ENCODE assay signal across 15 cellular contexts in genomic region chr2:28339516-28340175, GRCh38. TPM values are rescaled to one million over a fixed set of nuclear protein-coding genes. Genes with fewer than 3 reads are reported as not detected.
A peak's percentile ranks its signal among the peaks of the same experiment; 100 is the strongest.
DNase-seq lines count a peak whose midpoint lies in the region; ATAC-seq and TF ChIP-seq lines count a peak whose summit lies in the region.
"Had no signal": no experiment of that assay in that cellular context is flagged by ENCODE, and none has a peak within 500 bp of the region (broad histone marks: within the 10 kb centered on the region; RNA-seq: fewer than 3 reads in every experiment).

No MANE protein-coding gene starts in this region.

- in situ Hi-C loops in IMR-90 (cut with MboI; ENCODE audit: low sequenced_read_pairs), result no loop called here

- H4K5ac ChIP-seq in IMR-90 (ENCODE audit: low read depth, low read length), result peak overlapping the region; percentile 26; the same call in 1 of the 2 replicates

- TF ChIP-seq CTCF in IMR-90 (conservative IDR thresholded peaks at IDR 0.05; ENCODE audit: low read depth, low read length) (no peak), smooth muscle cell (IDR thresholded peaks at IDR 0.05; ENCODE audit: borderline replicate concordance, insufficient read depth, poor library complexity, severe bottlenecking) (no peak)

- H3K27me3 ChIP-seq in IMR-90 (ENCODE audit: control insufficient read depth, insufficient read depth, low read length) (no peaks in the 10 kb centered on the region), smooth muscle cell (ENCODE audit: low read depth) (no peaks in the 10 kb centered on the region)
- H3K27me3 ChIP-seq: Peyer's patch had no signal

- peak overlapping the region; percentile 79 for H4K91ac ChIP-seq in IMR-90 (ENCODE audit: insufficient read depth, low read depth, low read length)

- peak overlapping the region; percentile 36; the same call in 1 of the 2 replicates for H3K18ac ChIP-seq in IMR-90 (ENCODE audit: low read depth, low read length)

- peak overlapping the region; percentile 72; the same call in 2 of the 3 replicates for H2BK15ac ChIP-seq in IMR-90 (ENCODE audit: low read depth, low read length)

- H3K4me1 ChIP-seq in IMR-90 (ENCODE audit: control insufficient read depth, insufficient read depth, low read length) (peaks cover 33% of the 10 kb centered on the region), mesodermal cell (ENCODE audit: control insufficient read depth, insufficient read depth, low read length, poor library complexity, severe bottlenecking) (peaks cover 45% of the 10 kb centered on the region), smooth muscle cell (ENCODE audit: low read depth) (peaks cover 42% of the 10 kb centered on the region)

- no peak for TF ChIP-seq POLR2A in IMR-90 (IDR thresholded peaks at IDR 0.05; ENCODE audit: low read depth, low read length)

- DNase-seq in IMR-90, result no peak
- DNase-seq in amniotic epithelial cell (ENCODE audit: low read depth), result peak; percentile 62
- no peak for DNase-seq in smooth muscle cell (lab: John Stamatoyannopoulos, UW; ENCODE audit: unreplicated experiment)
- no peak for DNase-seq in cortex of kidney (lab: John Stamatoyannopoulos, UW)
- no peak for DNase-seq in HuH-7 (ENCODE audit: low spot score)
- DNase-seq: activated CD4-positive, CD25-positive, alpha-beta regulatory T cell; activated CD8-positive, alpha-beta memory T cell treated with anti-CD3 and anti-CD28 coated beads, Interleukin-2, amount 50 U/mL, for 48 hours; activated naive CD8-positive, alpha-beta T cell treated with anti-CD3 and anti-CD28 coated beads, Interleukin-2, amount 10 ng/mL, durations not matched to agents 7 days and 5 days; EL; NCI-H2107; NCI-H774; stimulated activated naive B cell treated with anti-CD40 and anti-IgM and Interleukin-4, amounts not matched to agents 10 μg/mL and 1 μg/mL and 100 μg/mL, for 72 hours had no signal

- H2AFZ ChIP-seq in IMR-90 (replicated peaks; ENCODE audit: low read length, poor library complexity), result no peak overlapping the region
- H2AFZ ChIP-seq in smooth muscle cell (ENCODE audit: low read depth), result no peak overlapping the region

- H3K36me3 ChIP-seq in IMR-90 (ENCODE audit: control insufficient read depth, insufficient read depth, low read length) (peaks cover 3% of the 10 kb centered on the region; the same call in 1 of the 2 replicates), mesodermal cell (ENCODE audit: control insufficient read depth, insufficient read depth, low read length) (no peaks in the 10 kb centered on the region), smooth muscle cell (ENCODE audit: low read depth) (no peaks in the 10 kb centered on the region)
- H3K36me3 ChIP-seq: Peyer's patch had no signal

- H3K9me3 ChIP-seq in IMR-90 (ENCODE audit: control insufficient read depth, insufficient read depth, low read length) (no peaks in the 10 kb centered on the region), mesodermal cell (ENCODE audit: control insufficient read depth, low read length) (no peaks in the 10 kb centered on the region), smooth muscle cell (replicated peaks; ENCODE audit: low read depth) (no peaks in the 10 kb centered on the region)
- H3K9me3 ChIP-seq: Peyer's patch had no signal

- H3F3A ChIP-seq in smooth muscle cell (ENCODE audit: low read depth), result peaks cover 32% of the 10 kb centered on the region

- 0 out of 2 replicates have a peak overlapping the region, but pooled peaks have one; percentile 18 for H3K23ac ChIP-seq in IMR-90 (ENCODE audit: low read depth, low read length)

- peak overlapping the region; percentile 21; the same call in 1 of the 2 replicates for H3K27ac ChIP-seq in IMR-90 (ENCODE audit: insufficient read depth, low read length)
- peak overlapping the region; percentile 94 for H3K27ac ChIP-seq in mesodermal cell (ENCODE audit: low read depth, low read length, severe bottlenecking)
- H3K27ac ChIP-seq in smooth muscle cell (ENCODE audit: low read depth), result peak overlapping the region; percentile 88

- TF ChIP-seq RAD21 in IMR-90 (IDR thresholded peaks at IDR 0.05; ENCODE audit: low read length), result no peak

- H3K4me3 ChIP-seq in IMR-90 (ENCODE audit: insufficient read depth, low read depth, low read length), result no peak overlapping the region
- no peak overlapping the region for H3K4me3 ChIP-seq in mesodermal cell (ENCODE audit: extremely low read depth, insufficient read depth, low read length, poor library complexity, severe bottlenecking)
- no peak overlapping the region for H3K4me3 ChIP-seq in smooth muscle cell
- H3K4me3 ChIP-seq: Peyer's patch had no signal

- intact Hi-C loops in IMR-90 (cut with micrococcal nuclease), result loop anchor here (2.0 kb wide), 1 partner anchor 51 kb away; no protein-coding TSS in a partner anchor

- H2BK120ac ChIP-seq in IMR-90 (ENCODE audit: low read depth, low read length), result peak overlapping the region; percentile 82

- peak overlapping the region; percentile 78 to 79; a peak in 2 of 4 replicates for H4K8ac ChIP-seq in IMR-90 (ENCODE audit: low read depth in 2 of 2, low read length in 2 of 2)

- H3K79me2 ChIP-seq in smooth muscle cell (ENCODE audit: low read depth), result no peaks in the 10 kb centered on the region

- no peak for ATAC-seq in IMR-90 (ENCODE audit: low read depth)
- ATAC-seq in GM19351 (IDR thresholded peaks at IDR 0.05; ENCODE audit: unreplicated experiment), result no peak
- ATAC-seq: stimulated activated naive B cell treated with anti-CD40 and anti-IgM and Interleukin-4, amounts not matched to agents 10 μg/mL and 1 μg/mL and 100 μg/mL, for 72 hours had no signal

- POLR2A ChIA-PET in IMR-90 (lab: Charles Lee; ENCODE audit: unreplicated experiment), result no interaction called here

- dilution Hi-C loops in IMR-90 (cut with HindIII; ENCODE audit: low sequenced_read_pairs, unreplicated experiment), result no loop called here

- no peak overlapping the region for H3K56ac ChIP-seq in IMR-90 (ENCODE audit: extremely low read depth, insufficient read depth, low read length)

- H2BK20ac ChIP-seq in IMR-90 (ENCODE audit: low read depth, low read length), result peak overlapping the region; percentile 71

- peak overlapping the region; percentile 74 for H3K4ac ChIP-seq in IMR-90 (ENCODE audit: low read depth, low read length)

- H3K9me1 ChIP-seq in IMR-90 (ENCODE audit: insufficient read depth, low read length), result peaks cover 17% of the 10 kb centered on the region

- H3K79me1 ChIP-seq in IMR-90 (ENCODE audit: low read depth in 1 of 2, low read length in 2 of 2), result no peaks in the 10 kb centered on the region

- WGBS in IMR-90 (ENCODE audit: extremely low coverage in 2 of 2, insufficient read length in 1 of 2), 2 experiments, result 93% methylated on average over 6 of the region's 10 CpGs; no CpG with 5 or more reads in 1 of the 2 experiments
- WGBS in mesodermal cell (ENCODE audit: insufficient coverage in 2 of 2), 2 experiments, result 93 to 95% methylated on average over 9 to 10 of the region's 10 CpGs
- 83% methylated on average over 10 of the region's 10 CpGs for WGBS in smooth muscle cell (ENCODE audit: low lambda C conversion rate)

- no peak overlapping the region for H2BK5ac ChIP-seq in IMR-90 (ENCODE audit: low read depth, low read length, poor library complexity, severe bottlenecking)

- H2AK9ac ChIP-seq in IMR-90 (replicated peaks; ENCODE audit: low read depth, low read length, poor library complexity), result peak overlapping the region; percentile 38

- no peak overlapping the region for H3K9ac ChIP-seq in IMR-90 (ENCODE audit: low read depth, low read length)
- peak overlapping the region; percentile 38 for H3K9ac ChIP-seq in smooth muscle cell (ENCODE audit: low read depth)

- H3K4me2 ChIP-seq in IMR-90 (ENCODE audit: low read depth, low read length) (no peak overlapping the region), smooth muscle cell (peak overlapping the region; percentile 66)

- peak overlapping the region; percentile 84 for H2AK5ac ChIP-seq in IMR-90 (ENCODE audit: low read depth, low read length)

- H4K20me1 ChIP-seq in IMR-90 (ENCODE audit: insufficient read depth, low read length) (no peaks in the 10 kb centered on the region), smooth muscle cell (ENCODE audit: low read depth) (no peaks in the 10 kb centered on the region)

- no TSS peak for BruUV-seq in IMR-90 (replicated peaks; lab: Mats Ljungman, UMichigan)

- peak overlapping the region; percentile 41 for H3K14ac ChIP-seq in IMR-90 (replicated peaks; ENCODE audit: low read depth, low read length)

- CTCF ChIA-PET in IMR-90 (lab: Yijun Ruan, JAX), result no interaction called here

TF ChIP-seq in IMR-90, 13 proteins besides CTCF, POLR2A, EP300 and RAD21 (continues in another document):
- TF ChIP-seq BHLHE40 (IDR thresholded peaks at IDR 0.05; ENCODE audit: low read depth, low read length), result no peak
- no peak for TF ChIP-seq MAFK (IDR thresholded peaks at IDR 0.05; ENCODE audit: low read depth, low read length)
- TF ChIP-seq, protein P1, sequence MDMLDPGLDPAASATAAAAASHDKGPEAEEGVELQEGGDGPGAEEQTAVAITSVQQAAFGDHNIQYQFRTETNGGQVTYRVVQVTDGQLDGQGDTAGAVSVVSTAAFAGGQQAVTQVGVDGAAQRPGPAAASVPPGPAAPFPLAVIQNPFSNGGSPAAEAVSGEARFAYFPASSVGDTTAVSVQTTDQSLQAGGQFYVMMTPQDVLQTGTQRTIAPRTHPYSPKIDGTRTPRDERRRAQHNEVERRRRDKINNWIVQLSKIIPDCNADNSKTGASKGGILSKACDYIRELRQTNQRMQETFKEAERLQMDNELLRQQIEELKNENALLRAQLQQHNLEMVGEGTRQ (IDR thresholded peaks at IDR 0.05; ENCODE audit: low read depth, low read length), result no peak
- TF ChIP-seq NFE2L2 (IDR thresholded peaks at IDR 0.05; ENCODE audit: low read depth, low read length), result no peak
- no peak for TF ChIP-seq RCOR1 (IDR thresholded peaks at IDR 0.05; ENCODE audit: insufficient replicate concordance, low read length)
- no peak for TF ChIP-seq FOS (IDR thresholded peaks at IDR 0.05; ENCODE audit: low read depth, low read length)
- TF ChIP-seq SMC3 (IDR thresholded peaks at IDR 0.05; ENCODE audit: low read depth, low read length), result no peak
- no peak for TF ChIP-seq ELK1 (IDR thresholded peaks at IDR 0.05; ENCODE audit: borderline replicate concordance, low read depth, low read length)

RNA-seq across cellular contexts. Expression of gene FOSL2, which starts 53.0 kb away (rescaled TPM):
- total RNA-seq in IMR-90 (2012; rRNA removed), result 31.4 and 32.2 TPM in 2 replicates
- 46.3 and 51.1 TPM in 2 replicates for polyA plus RNA-seq in IMR-90 (2012; rRNA removed)
- 52.1 and 52.3 TPM in 2 replicates for polyA plus RNA-seq in IMR-90 (2012; cell fraction: cytosol; rRNA removed)
- polyA plus RNA-seq in IMR-90 (2012; cell fraction: nucleus; rRNA removed; ENCODE audit: low replicate concordance), result 91.1 and 119 TPM in 2 replicates
- polyA plus RNA-seq in mesodermal cell (2013, experiment 1 of 2), result 27.5 TPM
- 28.4 TPM for polyA plus RNA-seq in mesodermal cell (2013, experiment 2 of 2)
- 106 and 120 TPM in 2 replicates for total RNA-seq in smooth muscle cell
- 70.8 and 72.6 TPM in 2 replicates for polyA plus RNA-seq in smooth muscle cell

Comparison
In these comparisons a context has a peak if more than half of its experiments do, and no peak if none do; other contexts are left out.
1. H3K27ac ChIP-seq: peak in every context shown above with its lines; median percentile 94 in mesodermal cell; 88 in smooth muscle cell; 21 in IMR-90.